8 cellular contexts compared by ENCODE assay signal in the genomic region with DNA sequence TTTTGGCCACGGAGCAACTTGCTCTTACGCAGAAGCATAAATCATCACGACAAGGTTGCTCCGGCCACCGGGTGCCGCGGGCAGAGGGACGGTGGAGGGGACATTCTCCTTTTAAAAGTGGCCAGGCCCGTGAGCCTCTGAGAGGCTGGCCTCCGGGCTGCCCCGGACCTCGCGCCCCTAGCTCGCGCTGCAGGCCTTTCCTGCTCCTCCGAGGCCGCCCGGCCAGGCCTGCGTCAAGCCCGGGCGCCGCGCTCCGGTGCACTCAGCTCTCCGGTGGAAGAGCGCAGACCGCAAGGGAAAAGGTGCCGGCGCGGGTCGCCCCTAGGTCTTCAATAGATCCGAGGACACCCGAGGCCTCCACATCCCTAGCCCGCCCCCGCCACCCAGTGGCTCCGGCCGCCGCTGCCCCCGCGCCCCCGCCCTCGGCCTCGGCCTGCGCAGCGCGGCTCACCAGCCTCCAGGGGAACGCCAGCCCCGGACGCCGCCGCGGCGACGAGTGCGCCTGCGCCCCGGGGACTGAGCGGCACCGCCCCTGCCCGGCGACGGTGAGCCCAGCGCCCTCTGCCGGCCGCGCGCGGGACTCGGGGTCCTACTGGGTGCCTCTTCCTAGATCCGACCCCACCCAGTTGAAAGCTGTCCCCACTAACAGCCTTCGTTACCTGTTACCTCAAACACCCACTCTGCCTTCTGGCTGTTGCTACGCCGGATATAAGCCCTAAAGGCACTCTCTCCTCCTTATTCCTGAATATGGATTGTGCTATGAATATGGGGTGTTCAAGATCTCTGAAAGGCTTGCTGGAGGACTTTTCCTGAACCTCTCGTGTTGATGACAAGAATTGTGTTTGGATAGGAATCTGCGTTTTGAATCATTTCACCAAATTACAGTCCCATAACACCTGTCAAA. TPM values are rescaled to one million over a fixed set of nuclear protein-coding genes. Genes with fewer than 3 reads are reported as not detected.
DNase-seq lines count a peak whose midpoint lies in the region; ATAC-seq and TF ChIP-seq lines count a peak whose summit lies in the region.

A gene (minus strand): TSS at position 500 of the 904 bp plus-strand sequence. CDS start 10,671 bp downstream, outside the sequence.

- peak within 1 kb of the TSS; percentile 92 for H2AFZ ChIP-seq in fibroblast of lung (ENCODE audit: low read length)

- no peaks in the 10 kb centered on the region for H3K79me2 ChIP-seq in fibroblast of lung (ENCODE audit: control insufficient read depth, insufficient read depth, low read length)

- H3K4me1 Mint-ChIP-seq in naive thymus-derived CD8-positive, alpha-beta T cell: peaks cover 17 to 36% (median 24%) of the 10 kb centered on the region in 4 donors

- POLR2A ChIA-PET in Panc1 (lab: Charles Lee): no interaction called here
- POLR2A ChIA-PET in naive thymus-derived CD8-positive, alpha-beta T cell (lab: Charles Lee): interaction anchor here (0.6 to 5.7 kb wide), 14 partner anchors 9 to 442 kb away, joined by 3 to 89 read pairs (median 4); a partner anchor contains a TSS

- TF ChIP-seq CTCF in Panc1 (IDR thresholded peaks at IDR 0.05) (peak; percentile 99), fibroblast of lung (conservative IDR thresholded peaks at IDR 0.05 in 1 of 2, IDR thresholded peaks at IDR 0.05 in 1 of 2; ENCODE audit: low read depth in 1 of 2, low read length in 2 of 2) (peak; percentile 66 to 72)

- peaks cover 0 to 4% (median 0%) of the 10 kb centered on the region in 3 donors for H3K36me3 Mint-ChIP-seq in naive thymus-derived CD8-positive, alpha-beta T cell

- H3K9me3 Mint-ChIP-seq in naive thymus-derived CD8-positive, alpha-beta T cell: no peaks in the 10 kb centered on the region

- in situ Hi-C loops in Panc1 (cut with HindIII; ENCODE audit: low pct_unique_long_range_greater_than_20kb, low sequenced_read_pairs): no loop called here

- H3K4me3 Mint-ChIP-seq in naive thymus-derived CD8-positive, alpha-beta T cell: peak within 1 kb of the TSS; percentile 73 to 90 (median 88)

- no TSS peak for BruUV-seq in Panc1 (replicated peaks; lab: Mats Ljungman, UMichigan)

- CTCF ChIA-PET in Panc1 (lab: Charles Lee): interaction anchor here (0.7 to 2.9 kb wide), 7 partner anchors 13 to 324 kb away, joined by 3 to 27 read pairs (median 4); no protein-coding TSS in a partner anchor

- H3K4me3 ChIP-seq in Panc1 (ENCODE audit: low read depth in 2 of 2, low read length in 2 of 2) (peak within 1 kb of the TSS; percentile 57 to 69), fibroblast of lung (replicated peaks in 1 of 4; ENCODE audit: control extremely low read depth in 1 of 4, insufficient read depth in 1 of 4, low read depth in 3 of 4, low read length in 4 of 4) (peak within 1 kb of the TSS; percentile 47 to 74 (median 58))

- peaks cover 13% of the 10 kb centered on the region for H3K27me3 ChIP-seq in Panc1 (ENCODE audit: control insufficient read depth, insufficient read depth, low read length)
- peaks cover 6% of the 10 kb centered on the region for H3K27me3 ChIP-seq in fibroblast of lung (ENCODE audit: control insufficient read depth, insufficient read depth, low read length)

- H3K27ac Mint-ChIP-seq in naive thymus-derived CD8-positive, alpha-beta T cell: peak within 1 kb of the TSS; percentile 68 to 93 (median 82)

- intact Hi-C loops in Panc1 (cut with micrococcal nuclease; ENCODE audit: unreplicated experiment): loop anchor here (5.0 kb wide), 1 partner anchor 354 kb away; no protein-coding TSS in a partner anchor

- peak within 1 kb of the TSS; percentile 76 for H3K9ac ChIP-seq in fibroblast of lung (ENCODE audit: insufficient read depth, low read length)

- H3K27ac ChIP-seq in Panc1 (ENCODE audit: low read length) (peak within 1 kb of the TSS; percentile 74), fibroblast of lung (ENCODE audit: insufficient read depth, low read length) (peak within 1 kb of the TSS; percentile 46)

- no peaks in the 10 kb centered on the region for H3K9me3 ChIP-seq in Panc1 (ENCODE audit: control insufficient read depth, insufficient read depth, low read depth, low read length)
- no peaks in the 10 kb centered on the region for H3K9me3 ChIP-seq in fibroblast of lung (ENCODE audit: control insufficient read depth, insufficient read depth, low read depth, low read length)

- no peaks in the 10 kb centered on the region for H4K20me1 ChIP-seq in fibroblast of lung (ENCODE audit: control insufficient read depth, extremely low read depth, insufficient read depth, low read length)

- peaks cover 6 to 36% (median 21%) of the 10 kb centered on the region in 5 donors for H3K27me3 Mint-ChIP-seq in naive thymus-derived CD8-positive, alpha-beta T cell

- peak; percentile 84 for ATAC-seq in GM21619 (IDR thresholded peaks at IDR 0.05; ENCODE audit: unreplicated experiment)
- peak; percentile 100 for ATAC-seq in Panc1
- peak; percentile 96 to 97 for ATAC-seq in naive thymus-derived CD8-positive, alpha-beta T cell

- DNase-seq in DMS79 treated with DMSO at 0.1 percent for 48 hours (lab: John Stamatoyannopoulos, UW) (peak; percentile 74), KG1 (lab: John Stamatoyannopoulos, UW) (peak; percentile 71), Panc1 (ENCODE audit: low read depth, low spot score) (peak; percentile 28), fibroblast of lung (ENCODE audit: low read depth in 2 of 2) (peak; percentile 73 to 83)
- peak; percentile 88 to 90 for DNase-seq in activated T-helper 1 cell treated with anti-CD3 and anti-CD28 coated beads, Interleukin-2, amount 50 U/mL, for 16 hours (ENCODE audit: low read depth in 1 of 2, low spot score in 1 of 2)
- DNase-seq in naive thymus-derived CD8-positive, alpha-beta T cell: peak; percentile 84 to 100 (median 95)
- DNase-seq in stimulated activated naive CD4-positive, alpha-beta T cell (lab: John Stamatoyannopoulos, UW): peak; percentile 79 to 94 (median 90)

- H3K36me3 ChIP-seq in Panc1 (ENCODE audit: control insufficient read depth, insufficient read depth, low read length) (no peaks in the 10 kb centered on the region), fibroblast of lung (ENCODE audit: control insufficient read depth, insufficient read depth, low read length) (no peaks in the 10 kb centered on the region)

- H3K4me1 ChIP-seq in Panc1 (ENCODE audit: control insufficient read depth, insufficient read depth, low read length) (peaks cover 14% of the 10 kb centered on the region; the same call in 1 of the 2 replicates), fibroblast of lung (ENCODE audit: control insufficient read depth, extremely low read depth, insufficient read depth, low read length) (peaks cover 5% of the 10 kb centered on the region)

- peak within 1 kb of the TSS; percentile 97 for H3K4me2 ChIP-seq in fibroblast of lung (ENCODE audit: extremely low read depth, insufficient read depth, low read length)

RNA-seq across cellular contexts. Expression of the gene that starts here (rescaled TPM):
- total RNA-seq in Panc1 (2021; ENCODE audit: unreplicated experiment): 1.6 TPM
- 5.4 TPM for polyA plus RNA-seq in Panc1 (2012; ENCODE audit: insufficient read length)
- total RNA-seq in fibroblast of lung: 4.4 and 9.7 TPM in 2 replicates
- polyA plus RNA-seq in fibroblast of lung: 4.5 and 13.7 TPM in 2 replicates
- polyA plus RNA-seq in fibroblast of lung (2012): 6.3 and 13.5 TPM in 2 replicates
- 1.3 and 2.1 TPM in 2 replicates for polyA minus RNA-seq in fibroblast of lung (ENCODE audit: low replicate concordance)
- 10 to 100 TPM; 21.3 to 22.9 TPM for total RNA-seq in naive thymus-derived CD8-positive, alpha-beta T cell
- 10 to 100 TPM; 20.8 to 30.9 (median 22.6) TPM for polyA plus RNA-seq in naive thymus-derived CD8-positive, alpha-beta T cell

Comparison
In these comparisons a context has a peak if more than half of its experiments do, and no peak if none do; other contexts are left out.
1. Peak in every context shown above with its lines: DNase-seq, ATAC-seq, H3K4me3 ChIP-seq and H3K27ac ChIP-seq.
2. DNase-seq: peak in every context shown above with its lines; median percentile 95 in naive thymus-derived CD8-positive, alpha-beta T cell; 90 in stimulated activated naive CD4-positive, alpha-beta T cell; 89 in activated T-helper 1 cell treated with anti-CD3 and anti-CD28 coated beads, Interleukin-2, amount 50 U/mL, for 16 hours; 78 in fibroblast of lung; 74 in DMS79 treated with DMSO at 0.1 percent for 48 hours; 71 in KG1; 28 in Panc1.